Comparison of ENCODE assay signal across 12 cellular contexts in the genomic region with DNA sequence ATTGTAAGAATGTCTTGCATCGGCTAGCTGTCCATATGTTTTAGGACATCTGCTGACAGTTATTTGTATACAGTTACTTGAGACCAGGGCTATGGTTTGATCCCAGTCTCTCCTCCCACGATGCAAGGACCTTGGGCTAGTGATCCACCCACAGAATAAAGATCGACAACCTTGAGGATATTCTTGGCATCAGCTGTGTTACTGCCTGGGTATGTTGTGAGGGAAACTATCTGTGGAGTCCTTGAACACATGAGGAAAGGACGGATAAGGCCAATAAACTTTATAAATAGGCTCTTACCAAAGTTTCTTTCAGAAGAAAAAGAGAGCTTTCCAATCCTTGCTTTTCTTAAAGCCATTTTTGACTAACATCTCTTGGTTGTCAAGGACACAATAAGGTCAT.
DNase-seq lines count a peak whose midpoint lies in the region; ATAC-seq and TF ChIP-seq lines count a peak whose summit lies in the region.
"Had no signal": no experiment of that assay in that cellular context is flagged by ENCODE, and none has a peak within 500 bp of the region (broad histone marks: within the 10 kb centered on the region; RNA-seq: fewer than 3 reads in every experiment).

No MANE protein-coding gene starts in this region.

- peak; percentile 79 for ATAC-seq in left ventricle myocardium superior
- no peak for ATAC-seq in right cardiac atrium
- no peak for ATAC-seq in GM23338
- no peak for ATAC-seq in foreskin keratinocyte
- ATAC-seq: GM12878, HepG2 had no signal

- WGBS in right cardiac atrium: 45% methylated on average over 4 of the region's 4 CpGs

- H2AFZ ChIP-seq in GM23338: no peak overlapping the region

- no peak overlapping the region for H3K4me3 Mint-ChIP-seq in GM23338
- H3K4me3 Mint-ChIP-seq: CD4-positive, CD25-positive, alpha-beta regulatory T cell had no signal

- intact Hi-C loops in left ventricle myocardium superior (cut with micrococcal nuclease): no loop called here
- intact Hi-C loops in right cardiac atrium (cut with DNase I): no loop called here

- TF ChIP-seq CTCF in GM23338 (conservative IDR thresholded peaks at IDR 0.05; ENCODE audit: low read depth in 2 of 2): no peak
- TF ChIP-seq CTCF in foreskin keratinocyte (conservative IDR thresholded peaks at IDR 0.05): no peak

- H3K36me3 Mint-ChIP-seq in GM23338 (ENCODE audit: low read depth): peaks cover 20% of the 10 kb centered on the region
- H3K36me3 Mint-ChIP-seq: CD4-positive, CD25-positive, alpha-beta regulatory T cell had no signal

- H3K27ac Mint-ChIP-seq in GM23338: no peak overlapping the region
- H3K27ac Mint-ChIP-seq: CD4-positive, CD25-positive, alpha-beta regulatory T cell had no signal

- peaks cover under 1% of the 10 kb centered on the region; the same call in 1 of the 2 replicates for H3K9me2 ChIP-seq in GM23338 (ENCODE audit: insufficient read depth)

- no peaks in the 10 kb centered on the region for H3K4me1 ChIP-seq in right cardiac atrium (ENCODE audit: control insufficient read depth, insufficient read depth, low read length)
- peaks cover 27% of the 10 kb centered on the region for H3K4me1 ChIP-seq in GM23338 (ENCODE audit: insufficient read depth)
- H3K4me1 ChIP-seq in foreskin keratinocyte: no peaks in the 10 kb centered on the region
- H3K4me1 ChIP-seq: HAP-1 had no signal

- no peaks in the 10 kb centered on the region for H3K36me3 ChIP-seq in GM23338 (ENCODE audit: insufficient read depth)
- H3K36me3 ChIP-seq: HAP-1 had no signal

- no peaks in the 10 kb centered on the region for H3F3A ChIP-seq in GM23338 (replicated peaks; ENCODE audit: low read depth)

- H3K4me3 ChIP-seq in right cardiac atrium (ENCODE audit: low read length): no peak overlapping the region
- no peak overlapping the region for H3K4me3 ChIP-seq in GM23338
- H3K4me3 ChIP-seq: GM12878, HAP-1 had no signal

- peak overlapping the region; percentile 12; the same call in 1 of the 2 replicates for H3K4me2 ChIP-seq in GM23338

- DNase-seq in left ventricle myocardium superior: no peak
- DNase-seq in right cardiac atrium: no peak
- no peak for DNase-seq in GM23338 (ENCODE audit: low spot score)
- DNase-seq in pons (ENCODE audit: low spot score): peak; percentile 15
- DNase-seq in A172 (ENCODE audit: low spot score): no peak
- no peak for DNase-seq in foreskin keratinocyte
- no peak for DNase-seq in cerebellum (ENCODE audit: low spot score)
- DNase-seq: CD4-positive, CD25-positive, alpha-beta regulatory T cell; DMS79 had no signal

- H4K20me1 ChIP-seq in GM23338 (replicated peaks; ENCODE audit: insufficient read depth): peaks cover 4% of the 10 kb centered on the region; the same call in 1 of the 2 replicates

- H3K27me3 ChIP-seq in right cardiac atrium (ENCODE audit: control insufficient read depth, insufficient read depth) (peaks cover 2% of the 10 kb centered on the region), GM23338 (ENCODE audit: insufficient read depth) (no peaks in the 10 kb centered on the region), foreskin keratinocyte (no peaks in the 10 kb centered on the region)

- peaks cover 6% of the 10 kb centered on the region; the same call in 2 of the 3 replicates for H3K9me3 Mint-ChIP-seq in GM23338

- no peaks in the 10 kb centered on the region for H3K9me3 ChIP-seq in right cardiac atrium (ENCODE audit: control insufficient read depth, low read length)
- H3K9me3 ChIP-seq: HAP-1 had no signal

- H3K27me3 Mint-ChIP-seq in GM23338 (ENCODE audit: insufficient read depth, low read depth, poor library complexity): peaks cover 6% of the 10 kb centered on the region

- 0 out of 2 replicates have a peak, but pooled peaks cover 2% of the 10 kb centered on the region for H3K79me2 ChIP-seq in GM23338 (replicated peaks; ENCODE audit: insufficient read depth)

- peaks cover 29% of the 10 kb centered on the region for H3K4me1 Mint-ChIP-seq in GM23338

- H3K27ac ChIP-seq in right cardiac atrium (ENCODE audit: low read length) (no peak overlapping the region), GM23338 (ENCODE audit: low read depth) (0 out of 2 replicates have a peak overlapping the region, but pooled peaks have one; percentile 7), foreskin keratinocyte (no peak overlapping the region)

TF ChIP-seq in GM23338, 12 proteins besides CTCF, POLR2A, EP300 and RAD21:
- TF ChIP-seq EZH2 (IDR thresholded peaks at IDR 0.05; ENCODE audit: low read depth, unreplicated experiment) (no peak), JUNB (IDR thresholded peaks at IDR 0.05; ENCODE audit: unreplicated experiment) (no peak), POLR2AphosphoS5 (IDR thresholded peaks at IDR 0.05; ENCODE audit: low read depth) (no peak)
- TF ChIP-seq, protein P1, sequence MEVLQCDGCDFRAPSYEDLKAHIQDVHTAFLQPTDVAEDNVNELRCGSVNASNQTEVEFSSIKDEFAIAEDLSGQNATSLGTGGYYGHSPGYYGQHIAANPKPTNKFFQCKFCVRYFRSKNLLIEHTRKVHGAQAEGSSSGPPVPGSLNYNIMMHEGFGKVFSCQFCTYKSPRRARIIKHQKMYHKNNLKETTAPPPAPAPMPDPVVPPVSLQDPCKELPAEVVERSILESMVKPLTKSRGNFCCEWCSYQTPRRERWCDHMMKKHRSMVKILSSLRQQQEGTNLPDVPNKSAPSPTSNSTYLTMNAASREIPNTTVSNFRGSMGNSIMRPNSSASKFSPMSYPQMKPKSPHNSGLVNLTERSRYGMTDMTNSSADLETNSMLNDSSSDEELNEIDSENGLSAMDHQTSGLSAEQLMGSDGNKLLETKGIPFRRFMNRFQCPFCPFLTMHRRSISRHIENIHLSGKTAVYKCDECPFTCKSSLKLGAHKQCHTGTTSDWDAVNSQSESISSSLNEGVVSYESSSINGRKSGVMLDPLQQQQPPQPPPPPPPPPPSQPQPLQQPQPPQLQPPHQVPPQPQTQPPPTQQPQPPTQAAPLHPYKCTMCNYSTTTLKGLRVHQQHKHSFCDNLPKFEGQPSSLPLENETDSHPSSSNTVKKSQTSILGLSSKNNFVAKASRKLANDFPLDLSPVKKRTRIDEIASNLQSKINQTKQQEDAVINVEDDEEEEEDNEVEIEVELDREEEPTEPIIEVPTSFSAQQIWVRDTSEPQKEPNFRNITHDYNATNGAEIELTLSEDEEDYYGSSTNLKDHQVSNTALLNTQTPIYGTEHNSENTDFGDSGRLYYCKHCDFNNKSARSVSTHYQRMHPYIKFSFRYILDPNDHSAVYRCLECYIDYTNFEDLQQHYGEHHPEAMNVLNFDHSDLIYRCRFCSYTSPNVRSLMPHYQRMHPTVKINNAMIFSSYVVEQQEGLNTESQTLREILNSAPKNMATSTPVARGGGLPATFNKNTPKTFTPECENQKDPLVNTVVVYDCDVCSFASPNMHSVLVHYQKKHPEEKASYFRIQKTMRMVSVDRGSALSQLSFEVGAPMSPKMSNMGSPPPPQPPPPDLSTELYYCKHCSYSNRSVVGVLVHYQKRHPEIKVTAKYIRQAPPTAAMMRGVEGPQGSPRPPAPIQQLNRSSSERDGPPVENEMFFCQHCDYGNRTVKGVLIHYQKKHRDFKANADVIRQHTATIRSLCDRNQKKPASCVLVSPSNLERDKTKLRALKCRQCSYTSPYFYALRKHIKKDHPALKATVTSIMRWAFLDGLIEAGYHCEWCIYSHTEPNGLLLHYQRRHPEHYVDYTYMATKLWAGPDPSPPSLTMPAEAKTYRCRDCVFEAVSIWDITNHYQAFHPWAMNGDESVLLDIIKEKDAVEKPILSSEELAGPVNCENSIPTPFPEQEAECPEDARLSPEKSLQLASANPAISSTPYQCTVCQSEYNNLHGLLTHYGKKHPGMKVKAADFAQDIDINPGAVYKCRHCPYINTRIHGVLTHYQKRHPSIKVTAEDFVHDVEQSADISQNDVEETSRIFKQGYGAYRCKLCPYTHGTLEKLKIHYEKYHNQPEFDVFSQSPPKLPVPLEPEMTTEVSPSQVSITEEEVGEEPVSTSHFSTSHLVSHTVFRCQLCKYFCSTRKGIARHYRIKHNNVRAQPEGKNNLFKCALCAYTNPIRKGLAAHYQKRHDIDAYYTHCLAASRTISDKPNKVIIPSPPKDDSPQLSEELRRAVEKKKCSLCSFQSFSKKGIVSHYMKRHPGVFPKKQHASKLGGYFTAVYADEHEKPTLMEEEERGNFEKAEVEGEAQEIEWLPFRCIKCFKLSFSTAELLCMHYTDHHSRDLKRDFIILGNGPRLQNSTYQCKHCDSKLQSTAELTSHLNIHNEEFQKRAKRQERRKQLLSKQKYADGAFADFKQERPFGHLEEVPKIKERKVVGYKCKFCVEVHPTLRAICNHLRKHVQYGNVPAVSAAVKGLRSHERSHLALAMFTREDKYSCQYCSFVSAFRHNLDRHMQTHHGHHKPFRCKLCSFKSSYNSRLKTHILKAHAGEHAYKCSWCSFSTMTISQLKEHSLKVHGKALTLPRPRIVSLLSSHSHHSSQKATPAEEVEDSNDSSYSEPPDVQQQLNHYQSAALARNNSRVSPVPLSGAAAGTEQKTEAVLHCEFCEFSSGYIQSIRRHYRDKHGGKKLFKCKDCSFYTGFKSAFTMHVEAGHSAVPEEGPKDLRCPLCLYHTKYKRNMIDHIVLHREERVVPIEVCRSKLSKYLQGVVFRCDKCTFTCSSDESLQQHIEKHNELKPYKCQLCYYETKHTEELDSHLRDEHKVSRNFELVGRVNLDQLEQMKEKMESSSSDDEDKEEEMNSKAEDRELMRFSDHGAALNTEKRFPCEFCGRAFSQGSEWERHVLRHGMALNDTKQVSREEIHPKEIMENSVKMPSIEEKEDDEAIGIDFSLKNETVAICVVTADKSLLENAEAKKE (CRISPR knock-in tag; IDR thresholded peaks at IDR 0.05): no peak
